ENCODE assay signal across 29 cellular contexts in the genomic region with DNA sequence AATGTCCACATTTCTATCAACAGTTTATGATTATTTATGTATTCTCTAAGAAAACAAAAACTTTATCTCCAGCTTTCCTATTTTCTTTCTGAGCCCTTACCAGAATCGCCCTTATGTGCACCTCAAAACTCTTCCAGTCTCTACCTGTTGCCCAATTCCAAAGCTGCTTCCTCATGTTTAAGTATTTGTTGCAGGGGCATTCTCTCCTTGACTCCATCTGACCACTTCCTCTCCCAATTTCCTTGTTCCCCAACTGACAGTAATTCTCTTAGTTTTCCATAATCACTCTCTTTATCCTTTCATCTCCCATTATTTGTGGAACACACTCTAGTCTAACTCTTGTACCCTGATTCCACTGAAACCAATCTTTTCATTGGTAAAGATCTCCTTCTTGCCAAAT.
A peak's percentile ranks its signal among the peaks of the same experiment; 100 is the strongest.
DNase-seq lines count a peak whose midpoint lies in the region; ATAC-seq and TF ChIP-seq lines count a peak whose summit lies in the region.
"Had no signal": no experiment of that assay in that cellular context is flagged by ENCODE, and none has a peak within 500 bp of the region (broad histone marks: within the 10 kb centered on the region; RNA-seq: fewer than 3 reads in every experiment).

No MANE protein-coding gene starts in this region.

- H3K9me3 ChIP-seq in RWPE2 (ENCODE audit: severe bottlenecking) (no peaks in the 10 kb centered on the region), prostate gland (no peaks in the 10 kb centered on the region)
- H3K9me3 ChIP-seq: stomach, tibial artery had no signal

- H3K36me3 ChIP-seq in ACC112 (ENCODE audit: insufficient read depth, low read length): no peaks in the 10 kb centered on the region
- H3K36me3 ChIP-seq in RWPE2 (ENCODE audit: low read depth): no peaks in the 10 kb centered on the region
- no peaks in the 10 kb centered on the region for H3K36me3 ChIP-seq in prostate gland
- H3K36me3 ChIP-seq: left lung, stomach, tibial artery had no signal

- TF ChIP-seq POLR2A in prostate gland (IDR thresholded peaks at IDR 0.05): no peak

- no peak overlapping the region for H3K4me3 ChIP-seq in ACC112 (ENCODE audit: low read depth, low read length)
- no peak overlapping the region for H3K4me3 ChIP-seq in HL-60 (replicated peaks; ENCODE audit: insufficient read depth, low read length)
- H3K4me3 ChIP-seq in RWPE2 (ENCODE audit: severe bottlenecking): no peak overlapping the region
- H3K4me3 ChIP-seq in prostate gland: no peak overlapping the region
- H3K4me3 ChIP-seq: GM23338, left lung, stomach, tibial artery had no signal

- DNase-seq in HL-60 (ENCODE audit: low read depth in 1 of 2, low spot score in 1 of 2): peak; percentile 54 to 68
- no peak for DNase-seq in RWPE2 (ENCODE audit: low spot score)
- DNase-seq in foreskin keratinocyte: peak; percentile 72 to 85
- no peak for DNase-seq in GM13976 (ENCODE audit: low spot score)
- no peak for DNase-seq in prostate gland (ENCODE audit: low spot score)
- DNase-seq: activated CD4-positive, alpha-beta T cell treated with anti-CD3 and anti-CD28 coated beads for 1 hour; activated CD8-positive, alpha-beta T cell treated with anti-CD3 and anti-CD28 coated beads for 36 hours; activated effector memory CD4-positive, alpha-beta T cell treated with anti-CD3 and anti-CD28 coated beads, Interleukin-2, amount 50 U/mL, for 16 hours; activated naive CD8-positive, alpha-beta T cell treated with anti-CD3 and anti-CD28 coated beads for 36 hours; aorta; central memory CD4-positive, alpha-beta T cell; DMS79; left lung; midbrain; naive thymus-derived CD8-positive, alpha-beta T cell; NCI-H1417; NCI-H2081 treated with DMSO at 0.1 percent for 48 hours; NCI-H345; occipital lobe; stimulated activated CD4-positive, alpha-beta T cell treated with anti-CD3 and anti-CD28 coated beads, Interleukin-1b, Interleukin-23, amount 100 ng/mL, for 48 hours; stimulated activated CD8-positive, alpha-beta memory T cell treated with anti-CD3 and anti-CD28 coated beads, Interleukin-4, amount 100 ng/mL, for 48 hours; stomach; T-helper 2 cell; tibial artery had no signal

- WGBS in prostate gland: 94% methylated on average over 1 of the region's 1 CpG

- ATAC-seq in RWPE2 (ENCODE audit: low read depth) (no peak), foreskin keratinocyte (peak; percentile 38), HG03175 (IDR thresholded peaks at IDR 0.05; ENCODE audit: unreplicated experiment) (no peak), GM18861 (IDR thresholded peaks at IDR 0.05; ENCODE audit: unreplicated experiment) (no peak)
- ATAC-seq: activated CD8-positive, alpha-beta T cell treated with anti-CD3 and anti-CD28 coated beads for 36 hours; GM23338; left lung; naive thymus-derived CD8-positive, alpha-beta T cell; SK-N-SH treated with all-trans-retinoic acid at 6 μM for 48 hours had no signal

- peak overlapping the region; percentile 75 for H3K27ac ChIP-seq in ACC112 (ENCODE audit: low read depth, low read length)
- H3K27ac ChIP-seq in HL-60 (replicated peaks): peak overlapping the region; percentile 60
- peak overlapping the region; percentile 99 for H3K27ac ChIP-seq in RWPE2 (ENCODE audit: poor library complexity, severe bottlenecking)
- peak overlapping the region; percentile 77 for H3K27ac ChIP-seq in foreskin keratinocyte
- H3K27ac ChIP-seq in prostate gland: peak overlapping the region in 1 of 2 donors; percentile 63
- H3K27ac ChIP-seq: left lung, stomach, tibial artery had no signal

- H3K4me1 ChIP-seq in ACC112 (ENCODE audit: control insufficient read depth, insufficient read depth, low read length, unreplicated experiment) (peaks cover 52% of the 10 kb centered on the region), RWPE2 (ENCODE audit: insufficient read depth, poor library complexity, severe bottlenecking) (peaks cover 60% of the 10 kb centered on the region), foreskin keratinocyte (peaks cover 40% of the 10 kb centered on the region), prostate gland (replicated peaks) (no peaks in the 10 kb centered on the region)
- H3K4me1 ChIP-seq: left lung, stomach, tibial artery had no signal

- intact Hi-C loops in prostate gland (cut with DNase I): no loop called here

- in situ Hi-C loops in GM13976 (cut with MboI; ENCODE audit: low sequenced_read_pairs, unreplicated experiment): no loop called here

- H3K79me2 ChIP-seq in ACC112 (ENCODE audit: control insufficient read depth, insufficient read depth, low read length, unreplicated experiment): no peaks in the 10 kb centered on the region

- H3K27me3 ChIP-seq in ACC112 (ENCODE audit: insufficient read depth, low read length): no peaks in the 10 kb centered on the region
- H3K27me3 ChIP-seq in HL-60 (ENCODE audit: insufficient read depth, poor library complexity, severe bottlenecking): no peaks in the 10 kb centered on the region
- no peaks in the 10 kb centered on the region for H3K27me3 ChIP-seq in RWPE2 (ENCODE audit: insufficient read depth, poor library complexity, severe bottlenecking)
- no peaks in the 10 kb centered on the region for H3K27me3 ChIP-seq in foreskin keratinocyte
- H3K27me3 ChIP-seq in prostate gland (replicated peaks; ENCODE audit: insufficient read depth): no peaks in the 10 kb centered on the region
- H3K27me3 ChIP-seq: left lung, stomach, tibial artery had no signal

- no peak for TF ChIP-seq CTCF in HL-60 (IDR thresholded peaks at IDR 0.05; ENCODE audit: insufficient read depth, low read length)
- TF ChIP-seq CTCF in RWPE2 (IDR thresholded peaks at IDR 0.05; ENCODE audit: poor library complexity, severe bottlenecking): no peak
- TF ChIP-seq CTCF in foreskin keratinocyte (conservative IDR thresholded peaks at IDR 0.05): no peak
- TF ChIP-seq CTCF in GM13976 (IDR thresholded peaks at IDR 0.05; ENCODE audit: borderline replicate concordance, control extremely low read depth, extremely low read depth, insufficient read depth, missing control alignments): no peak
- TF ChIP-seq CTCF in prostate gland (IDR thresholded peaks at IDR 0.05): no peak

- H2AFZ ChIP-seq in ACC112 (ENCODE audit: low read length, unreplicated experiment): no peak overlapping the region
- H2AFZ ChIP-seq: GM23338 had no signal

Comparison
In these comparisons a context has a peak if more than half of its experiments do, and no peak if none do; other contexts are left out.
1. DNase-seq: peak in HL-60 (2 of 2) and foreskin keratinocyte (2 of 2); none in RWPE2 (single experiment), GM13976 (single experiment) and prostate gland (single experiment).